Comparison of ENCODE assay signal across 25 cellular contexts in genomic region chr14:96690713-96691383, GRCh38.
DNase-seq lines count a peak whose midpoint lies in the region; ATAC-seq, FAIRE-seq and TF ChIP-seq lines count a peak whose summit lies in the region.
"Had no signal": no experiment of that assay in that cellular context is flagged by ENCODE, and none has a peak within 500 bp of the region (broad histone marks: within the 10 kb centered on the region; RNA-seq: fewer than 3 reads in every experiment).

No MANE protein-coding gene starts in this region.

- H2AFZ ChIP-seq in HepG2 (ENCODE audit: low read length): no peak overlapping the region

- no TSS peak for BruUV-seq in HepG2 (replicated peaks; lab: Mats Ljungman, UMichigan)

- no peaks in the 10 kb centered on the region for H3K79me2 ChIP-seq in HepG2 (ENCODE audit: insufficient read depth, low read length)

- no peak for DNase-seq in right lobe of liver
- no peak for DNase-seq in HepG2 (ENCODE audit: low spot score)
- peak; percentile 15 for DNase-seq in LNCaP clone FGC (ENCODE audit: low read depth)
- no peak for DNase-seq in left lobe of liver (ENCODE audit: low spot score)
- no peak for DNase-seq in frontal cortex (ENCODE audit: low spot score in 2 of 2)
- DNase-seq: 8988T; ACHN; BE2C; C1 segment of cervical spinal cord; CD4-positive, alpha-beta memory T cell; CD4-positive, CD25-positive, alpha-beta regulatory T cell; CD8-positive, alpha-beta memory T cell; COR-L47; DMS 273 treated with DMSO at 0.1 percent for 48 hours; DMS153; DMS53; DMS79; DND-41; EL; GDM1 had no signal

- TF ChIP-seq EP300 in HepG2 (IDR thresholded peaks at IDR 0.05; ENCODE audit: low read depth in 2 of 2, low read length in 2 of 2): no peak
- TF ChIP-seq EP300 in HepG2 (CRISPR knock-in tag; IDR thresholded peaks at IDR 0.05; ENCODE audit: borderline replicate concordance): no peak

- no peak for TF ChIP-seq RAD21 in HepG2 (CRISPR knock-in tag; IDR thresholded peaks at IDR 0.05)

- ATAC-seq in right lobe of liver: peak; percentile 37 to 92 (median 71)
- ATAC-seq in HepG2: no peak
- ATAC-seq in left lobe of liver: peak; percentile 69
- ATAC-seq: GM12878 had no signal

- H3K9me3 ChIP-seq in right lobe of liver: no peaks in the 10 kb centered on the region
- no peaks in the 10 kb centered on the region for H3K9me3 ChIP-seq in HepG2 (ENCODE audit: low read length)
- H3K9me3 ChIP-seq: BE2C, BLaER1 had no signal

- intact Hi-C loops in right lobe of liver (cut with DNase I) (no loop called here), HepG2 (cut with micrococcal nuclease; ENCODE audit: unreplicated experiment) (no loop called here)

- H3K36me3 ChIP-seq in right lobe of liver (no peaks in the 10 kb centered on the region), HepG2 (replicated peaks in 1 of 2; ENCODE audit: control insufficient read depth in 1 of 2, insufficient read depth in 2 of 2, low read length in 2 of 2) (no peaks in the 10 kb centered on the region)
- H3K36me3 ChIP-seq: BE2C, BLaER1 had no signal

- H3K4me3 ChIP-seq in right lobe of liver: no peak overlapping the region
- H3K4me3 ChIP-seq in HepG2 (replicated peaks in 1 of 3; ENCODE audit: insufficient read depth in 1 of 3, low read depth in 2 of 3, low read length in 3 of 3): no peak overlapping the region
- H3K4me3 ChIP-seq in LNCaP clone FGC (ENCODE audit: low read depth, low read length): no peak overlapping the region
- H3K4me3 ChIP-seq: BLaER1, GM12878 had no signal

- no peak for FAIRE-seq in HepG2 (lab: Jason Lieb, UNC)
- no peak for FAIRE-seq in frontal cortex (lab: Jason Lieb, UNC)
- FAIRE-seq: A204.1, GM12878, GM12892, GM18507 had no signal

- H3K27me3 ChIP-seq in right lobe of liver (no peaks in the 10 kb centered on the region), HepG2 (ENCODE audit: control insufficient read depth in 1 of 2, insufficient read depth in 2 of 2, low read length in 2 of 2) (peaks cover 0 to 7% of the 10 kb centered on the region in 2 experiments; a peak in 1 of 5 replicates)
- H3K27me3 ChIP-seq: BE2C, BLaER1 had no signal

- no peak overlapping the region for H3K27ac ChIP-seq in right lobe of liver
- no peak overlapping the region for H3K27ac ChIP-seq in HepG2 (ENCODE audit: extremely low read length, insufficient read depth, low read length)
- H3K27ac ChIP-seq: BLaER1 had no signal

- H4K20me1 ChIP-seq in HepG2 (ENCODE audit: insufficient read depth, low read length): no peaks in the 10 kb centered on the region
- H4K20me1 ChIP-seq: BLaER1 had no signal

- CTCF ChIA-PET in HepG2 (lab: Yijun Ruan, JAX; ENCODE audit: low intra/inter-chr PET ratio, low total read pairs): no interaction called here

- no peak for TF ChIP-seq POLR2A in right lobe of liver (IDR thresholded peaks at IDR 0.05)
- TF ChIP-seq POLR2A in HepG2 (IDR thresholded peaks at IDR 0.05; ENCODE audit: insufficient read depth in 1 of 2, low read depth in 2 of 2, low read length in 2 of 2): no peak

- TF ChIP-seq CTCF in right lobe of liver (IDR thresholded peaks at IDR 0.05) (no peak), HepG2 (CRISPR knock-in tag; IDR thresholded peaks at IDR 0.05) (no peak), LNCaP clone FGC (IDR thresholded peaks at IDR 0.05; ENCODE audit: control insufficient read depth, extremely low read depth, insufficient read depth) (no peak)

- POLR2A ChIA-PET in HepG2 (lab: Yijun Ruan, JAX): no interaction called here

- in situ Hi-C loops in HepG2 (cut with HindIII; ENCODE audit: extremely low pct_ligation_motif_present, low pct_unique_long_range_greater_than_20kb): no loop called here

- no peak overlapping the region for H3K4me2 ChIP-seq in HepG2 (ENCODE audit: low read depth, low read length)
- H3K4me2 ChIP-seq: BLaER1 had no signal

- WGBS in right lobe of liver (ENCODE audit: insufficient coverage, low coverage, low lambda C conversion rate, missing lambda C conversion rate): 23% methylated on average over 4 of the region's 4 CpGs
- 0% methylated on average over 4 of the region's 4 CpGs for WGBS in HepG2 (ENCODE audit: low lambda C conversion rate)

- H3K4me1 ChIP-seq in right lobe of liver (peaks cover 0 to 8% (median 0%) of the 10 kb centered on the region in 4 donors), HepG2 (ENCODE audit: insufficient read depth, low read length) (0 out of 2 replicates have a peak, but pooled peaks cover 5% of the 10 kb centered on the region)
- H3K4me1 ChIP-seq: BE2C, BLaER1 had no signal

- H3K9ac ChIP-seq in HepG2 (ENCODE audit: insufficient read depth, low read depth, low read length): no peak overlapping the region
- H3K9ac ChIP-seq: BLaER1 had no signal

TF ChIP-seq in HepG2, 621 proteins besides CTCF, POLR2A, EP300 and RAD21:
- TF ChIP-seq ISX (CRISPR knock-in tag; conservative IDR thresholded peaks at IDR 0.05) (no peak), ZNF292 (CRISPR knock-in tag; IDR thresholded peaks at IDR 0.05; ENCODE audit: borderline replicate concordance, low read depth) (no peak), ZNF781 (CRISPR knock-in tag; IDR thresholded peaks at IDR 0.05; ENCODE audit: borderline replicate concordance, not compliant biosample characterization) (no peak), DRAP1 (CRISPR knock-in tag; IDR thresholded peaks at IDR 0.05) (no peak), HNRNPUL1 (IDR thresholded peaks at IDR 0.05; ENCODE audit: low read depth, low read length) (no peak)
